In the genomic region with DNA sequence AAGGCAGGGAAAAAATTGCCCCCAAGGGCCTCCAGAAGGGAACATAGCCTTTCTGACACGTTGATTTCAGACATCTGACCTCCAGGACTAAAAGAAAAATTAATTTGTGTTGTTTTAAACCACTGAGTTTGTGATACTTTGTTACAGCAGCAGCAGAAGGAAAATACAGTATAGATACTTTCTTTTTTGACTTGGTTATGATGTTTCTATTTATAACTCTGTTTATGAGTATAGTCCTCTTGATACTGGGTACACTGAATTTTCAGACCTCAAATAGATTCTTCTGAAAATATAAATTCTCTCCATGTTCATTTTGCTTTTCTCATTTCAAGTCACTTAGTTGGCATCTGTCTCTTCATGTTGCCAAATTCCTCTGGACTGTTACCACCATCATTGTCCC, we compare ENCODE assay signal across 35 cellular contexts. TPM values are rescaled to one million over a fixed set of nuclear protein-coding genes. Genes with fewer than 3 reads are reported as not detected.
"Had no signal": no experiment of that assay in that cellular context is flagged by ENCODE, and none has a peak within 500 bp of the region (broad histone marks: within the 10 kb centered on the region; RNA-seq: fewer than 3 reads in every experiment).

No MANE protein-coding gene starts in this region.

- H3K27ac Mint-ChIP-seq: activated B cell treated with CpG ODN at 0.5 μM for 24 hours; activated CD4-positive, alpha-beta memory T cell treated with anti-CD3 and anti-CD28 coated beads, Interleukin-2, amount 10 ng/mL, durations not matched to agents 7 days and 5 days; activated CD4-positive, alpha-beta T cell treated with anti-CD3 and anti-CD28 coated beads for 36 hours; activated CD4-positive, alpha-beta T cell treated with anti-CD3 and anti-CD28 coated beads, Interleukin-2, amount 10 ng/mL, durations not matched to agents 7 days and 5 days; activated naive CD4-positive, alpha-beta T cell treated with anti-CD3 and anti-CD28 coated beads, Interleukin-2, amount 10 ng/mL, durations not matched to agents 7 days and 5 days; activated naive CD4-positive, alpha-beta T cell treated with anti-CD3 and anti-CD28 coated beads, Interleukin-2, amount 50 U/mL, for 24 hours; activated naive CD8-positive, alpha-beta T cell; activated naive CD8-positive, alpha-beta T cell treated with anti-CD3 and anti-CD28 coated beads, Interleukin-2, amount 10 ng/mL, durations not matched to agents 7 days and 5 days; activated naive CD8-positive, alpha-beta T cell treated with anti-CD3 and anti-CD28 coated beads, Interleukin-2, amount 50 U/mL, for 24 hours; activated T-cell treated with anti-CD3 and anti-CD28 coated beads, Interleukin-2, amount 50 U/mL, for 72 hours; activated T-helper 1 cell treated with anti-CD3 and anti-CD28 coated beads, Interleukin-12 subunit alpha, Interleukin-12 subunit beta, Interleukin-2, Interleukin-4 antibody, amounts not matched to agents 30 ng/mL and 10 ng/mL and 1 ng/mL, durations not matched to agents 14 hours and 24 hours and 36 hours; activated T-helper 2 cell treated with anti-CD3 and anti-CD28 coated beads, Interferon-gamma antibody, Interleukin-2, Interleukin-4, amounts not matched to agents 10 μg/mL and 5 μg/mL and 100 μg/mL, durations not matched to agents 14 hours and 24 hours and 36 hours; T-helper 1 cell treated with Interleukin-12 subunit alpha and Interleukin-12 subunit beta and Interleukin-4 antibody, amounts not matched to agents 30 μg/mL and 1 μg/mL, for 36 hours; T-helper 2 cell treated with Interferon-gamma antibody and Interleukin-4, amounts not matched to agents 5 μg/mL and 100 μg/mL, for 36 hours had no signal

- H3K4me3 Mint-ChIP-seq: activated B cell treated with CpG ODN at 0.5 μM for 24 hours; activated CD4-positive, alpha-beta memory T cell treated with anti-CD3 and anti-CD28 coated beads, Interleukin-2, amount 10 ng/mL, durations not matched to agents 7 days and 5 days; activated CD4-positive, alpha-beta T cell treated with anti-CD3 and anti-CD28 coated beads for 36 hours; activated CD4-positive, alpha-beta T cell treated with anti-CD3 and anti-CD28 coated beads, Interleukin-2, amount 10 ng/mL, durations not matched to agents 7 days and 5 days; activated naive CD4-positive, alpha-beta T cell treated with anti-CD3 and anti-CD28 coated beads, Interleukin-2, amount 10 ng/mL, durations not matched to agents 7 days and 5 days; activated naive CD4-positive, alpha-beta T cell treated with anti-CD3 and anti-CD28 coated beads, Interleukin-2, amount 50 U/mL, for 24 hours; activated naive CD8-positive, alpha-beta T cell; activated naive CD8-positive, alpha-beta T cell treated with anti-CD3 and anti-CD28 coated beads, Interleukin-2, amount 10 ng/mL, durations not matched to agents 7 days and 5 days; activated naive CD8-positive, alpha-beta T cell treated with anti-CD3 and anti-CD28 coated beads, Interleukin-2, amount 50 U/mL, for 24 hours; activated T-cell treated with anti-CD3 and anti-CD28 coated beads, Interleukin-2, amount 50 U/mL, for 4 hours; activated T-cell treated with anti-CD3 and anti-CD28 coated beads, Interleukin-2, amount 50 U/mL, for 72 hours; activated T-helper 1 cell treated with anti-CD3 and anti-CD28 coated beads, Interleukin-12 subunit alpha, Interleukin-12 subunit beta, Interleukin-2, Interleukin-4 antibody, amounts not matched to agents 30 ng/mL and 10 ng/mL and 1 ng/mL, durations not matched to agents 14 hours and 24 hours and 36 hours; T-helper 1 cell treated with Interleukin-12 subunit alpha and Interleukin-12 subunit beta and Interleukin-4 antibody, amounts not matched to agents 30 μg/mL and 1 μg/mL, for 36 hours; T-helper 2 cell treated with Interferon-gamma antibody and Interleukin-4, amounts not matched to agents 5 μg/mL and 100 μg/mL, for 36 hours had no signal

- H3K9me3 ChIP-seq: ascending aorta, breast epithelium had no signal

- H3K4me1 Mint-ChIP-seq: activated B cell treated with CpG ODN at 0.5 μM for 24 hours; activated CD4-positive, alpha-beta memory T cell treated with anti-CD3 and anti-CD28 coated beads, Interleukin-2, amount 10 ng/mL, durations not matched to agents 7 days and 5 days; activated CD4-positive, alpha-beta T cell treated with anti-CD3 and anti-CD28 coated beads for 36 hours; activated CD4-positive, alpha-beta T cell treated with anti-CD3 and anti-CD28 coated beads, Interleukin-2, amount 10 ng/mL, durations not matched to agents 7 days and 5 days; activated naive CD4-positive, alpha-beta T cell treated with anti-CD3 and anti-CD28 coated beads, Interleukin-2, amount 10 ng/mL, durations not matched to agents 7 days and 5 days; activated naive CD4-positive, alpha-beta T cell treated with anti-CD3 and anti-CD28 coated beads, Interleukin-2, amount 50 U/mL, for 24 hours; activated naive CD8-positive, alpha-beta T cell treated with anti-CD3 and anti-CD28 coated beads, Interleukin-2, amount 10 ng/mL, durations not matched to agents 7 days and 5 days; activated naive CD8-positive, alpha-beta T cell treated with anti-CD3 and anti-CD28 coated beads, Interleukin-2, amount 50 U/mL, for 24 hours had no signal

- ATAC-seq: activated CD4-positive, alpha-beta T cell treated with anti-CD3 and anti-CD28 coated beads for 36 hours; activated naive CD8-positive, alpha-beta T cell treated with anti-CD3 and anti-CD28 coated beads, Interleukin-2, amount 50 U/mL, for 24 hours; activated T-cell treated with anti-CD3 and anti-CD28 coated beads, Interleukin-2, amount 50 U/mL, for 4 hours; activated T-cell treated with anti-CD3 and anti-CD28 coated beads, Interleukin-2, amount 50 U/mL, for 72 hours had no signal

- DNase-seq: activated B cell treated with CpG ODN at 0.5 μM for 24 hours; activated CD4-positive, alpha-beta memory T cell treated with anti-CD3 and anti-CD28 coated beads, Interleukin-2, amount 10 ng/mL, durations not matched to agents 7 days and 5 days; activated CD4-positive, alpha-beta T cell treated with anti-CD3 and anti-CD28 coated beads for 1 hour; activated CD4-positive, alpha-beta T cell treated with anti-CD3 and anti-CD28 coated beads for 36 hours; activated CD4-positive, alpha-beta T cell treated with anti-CD3 and anti-CD28 coated beads for 48 hours; activated CD4-positive, alpha-beta T cell treated with anti-CD3 and anti-CD28 coated beads, Interleukin-2, amount 10 ng/mL, durations not matched to agents 7 days and 5 days; activated CD4-positive, alpha-beta T cell treated with anti-CD3 and anti-CD28 coated beads, Interleukin-2, amount 50 U/mL, for 48 hours; activated CD8-positive, alpha-beta memory T cell treated with anti-CD3 and anti-CD28 coated beads, Interleukin-2, amount 50 U/mL, for 4 hours; activated effector memory CD4-positive, alpha-beta T cell treated with Interleukin-2 at 50 U/mL for 16 hours; activated gamma-delta T cell; activated naive CD4-positive, alpha-beta T cell treated with anti-CD3 and anti-CD28 coated beads, Interleukin-2, amount 10 ng/mL, durations not matched to agents 7 days and 5 days; activated naive CD4-positive, alpha-beta T cell treated with Interleukin-2 at 50 U/mL for 16 hours; activated naive CD8-positive, alpha-beta T cell treated with anti-CD3 and anti-CD28 coated beads, Interleukin-2, amount 10 ng/mL, durations not matched to agents 7 days and 5 days; activated naive CD8-positive, alpha-beta T cell treated with anti-CD3 and anti-CD28 coated beads, Interleukin-2, amount 50 U/mL, for 24 hours; activated T-cell treated with anti-CD3 and anti-CD28 coated beads for 4 hours; activated T-cell treated with anti-CD3 and anti-CD28 coated beads, Interleukin-2, amount 50 U/mL, for 1 hour; activated T-cell treated with anti-CD3 and anti-CD28 coated beads, Interleukin-2, amount 50 U/mL, for 4 hours; activated T-cell treated with anti-CD3 and anti-CD28 coated beads, Interleukin-2, amount 50 U/mL, for 72 hours; amygdala; anterior cingulate cortex; brain microvascular endothelial cell; central memory CD4-positive, alpha-beta T cell; T-helper 1 cell; T-helper 2 cell; T-helper 9 cell had no signal

- H3K36me3 Mint-ChIP-seq: activated naive CD4-positive, alpha-beta T cell treated with anti-CD3 and anti-CD28 coated beads, Interleukin-2, amount 10 ng/mL, durations not matched to agents 7 days and 5 days; activated naive CD4-positive, alpha-beta T cell treated with anti-CD3 and anti-CD28 coated beads, Interleukin-2, amount 50 U/mL, for 24 hours; activated naive CD8-positive, alpha-beta T cell; activated naive CD8-positive, alpha-beta T cell treated with anti-CD3 and anti-CD28 coated beads, Interleukin-2, amount 10 ng/mL, durations not matched to agents 7 days and 5 days had no signal

- H3K9me3 Mint-ChIP-seq: activated B cell treated with CpG ODN at 0.5 μM for 24 hours; activated CD4-positive, alpha-beta memory T cell treated with anti-CD3 and anti-CD28 coated beads, Interleukin-2, amount 10 ng/mL, durations not matched to agents 7 days and 5 days; activated CD4-positive, alpha-beta T cell treated with anti-CD3 and anti-CD28 coated beads, Interleukin-2, amount 10 ng/mL, durations not matched to agents 7 days and 5 days; activated naive CD4-positive, alpha-beta T cell treated with anti-CD3 and anti-CD28 coated beads, Interleukin-2, amount 10 ng/mL, durations not matched to agents 7 days and 5 days; activated naive CD4-positive, alpha-beta T cell treated with anti-CD3 and anti-CD28 coated beads, Interleukin-2, amount 50 U/mL, for 24 hours; activated naive CD8-positive, alpha-beta T cell treated with anti-CD3 and anti-CD28 coated beads, Interleukin-2, amount 10 ng/mL, durations not matched to agents 7 days and 5 days; activated naive CD8-positive, alpha-beta T cell treated with anti-CD3 and anti-CD28 coated beads, Interleukin-2, amount 50 U/mL, for 24 hours; activated T-cell treated with anti-CD3 and anti-CD28 coated beads, Interleukin-2, amount 50 U/mL, for 4 hours; activated T-cell treated with anti-CD3 and anti-CD28 coated beads, Interleukin-2, amount 50 U/mL, for 72 hours; activated T-helper 1 cell treated with anti-CD3 and anti-CD28 coated beads, Interleukin-12 subunit alpha, Interleukin-12 subunit beta, Interleukin-2, Interleukin-4 antibody, amounts not matched to agents 30 ng/mL and 10 ng/mL and 1 ng/mL, durations not matched to agents 14 hours and 24 hours and 36 hours; activated T-helper 2 cell treated with anti-CD3 and anti-CD28 coated beads, Interferon-gamma antibody, Interleukin-2, Interleukin-4, amounts not matched to agents 10 μg/mL and 5 μg/mL and 100 μg/mL, durations not matched to agents 14 hours and 24 hours and 36 hours; T-helper 1 cell treated with Interleukin-12 subunit alpha and Interleukin-12 subunit beta and Interleukin-4 antibody, amounts not matched to agents 30 μg/mL and 1 μg/mL, for 36 hours; T-helper 2 cell treated with Interferon-gamma antibody and Interleukin-4, amounts not matched to agents 5 μg/mL and 100 μg/mL, for 36 hours had no signal

- H3K4me3 ChIP-seq: ascending aorta, breast epithelium had no signal

- H3K4me1 ChIP-seq: ascending aorta, breast epithelium had no signal

- H3K36me3 ChIP-seq: ascending aorta, brain microvascular endothelial cell, breast epithelium had no signal

- H3K27me3 ChIP-seq: ascending aorta, brain microvascular endothelial cell, breast epithelium had no signal

- H3K27ac ChIP-seq: ascending aorta, brain microvascular endothelial cell, breast epithelium, VCaP had no signal

- H3K27me3 Mint-ChIP-seq: activated CD4-positive, alpha-beta T cell treated with anti-CD3 and anti-CD28 coated beads for 36 hours; activated naive CD8-positive, alpha-beta T cell treated with anti-CD3 and anti-CD28 coated beads, Interleukin-2, amount 50 U/mL, for 24 hours had no signal

RNA-seq across cellular contexts. Expression of a gene that starts 44.4 kb away (rescaled TPM):
- total RNA-seq: activated B cell treated with CpG ODN at 0.5 μM for 24 hours; activated CD4-positive, alpha-beta memory T cell treated with anti-CD3 and anti-CD28 coated beads, Interleukin-2, amount 10 ng/mL, durations not matched to agents 7 days and 5 days; activated CD4-positive, alpha-beta T cell treated with anti-CD3 and anti-CD28 coated beads for 36 hours; activated CD8-positive, alpha-beta memory T cell treated with anti-CD3 and anti-CD28 coated beads for 36 hours had no signal
